Comparison of ENCODE assay signal across 12 cellular contexts in genomic region chr1:147611021-147611426, GRCh38. TPM values are rescaled to one million over a fixed set of nuclear protein-coding genes. Genes with fewer than 3 reads are reported as not detected.
DNase-seq lines count a peak whose midpoint lies in the region; ATAC-seq, FAIRE-seq and TF ChIP-seq lines count a peak whose summit lies in the region.
"Had no signal": no experiment of that assay in that cellular context is flagged by ENCODE, and none has a peak within 500 bp of the region (broad histone marks: within the 10 kb centered on the region; RNA-seq: fewer than 3 reads in every experiment).

No MANE protein-coding gene starts in this region.

- H3K9ac ChIP-seq in HepG2 (ENCODE audit: insufficient read depth, low read depth, low read length): no peak overlapping the region

- TF ChIP-seq EP300 in HepG2 (IDR thresholded peaks at IDR 0.05; ENCODE audit: low read depth in 2 of 2, low read length in 2 of 2) (no peak), HepG2 (CRISPR knock-in tag; IDR thresholded peaks at IDR 0.05; ENCODE audit: borderline replicate concordance) (no peak)

- TF ChIP-seq RAD21 in HepG2 (CRISPR knock-in tag; IDR thresholded peaks at IDR 0.05): no peak

- H3K4me3 ChIP-seq in HepG2 (replicated peaks in 1 of 3; ENCODE audit: insufficient read depth in 1 of 3, low read depth in 2 of 3, low read length in 3 of 3) (no peak overlapping the region), right lobe of liver (no peak overlapping the region), aorta (ENCODE audit: low read length in 2 of 2) (no peak overlapping the region)

- CTCF ChIA-PET in HepG2 (lab: Yijun Ruan, JAX; ENCODE audit: low intra/inter-chr PET ratio, low total read pairs): no interaction called here

- no peak overlapping the region for H2AFZ ChIP-seq in HepG2 (ENCODE audit: low read length)

- ATAC-seq in HepG2 (no peak), right lobe of liver (no peak), HG02571 (IDR thresholded peaks at IDR 0.05; ENCODE audit: unreplicated experiment) (peak; percentile 76), HG03432 (IDR thresholded peaks at IDR 0.05; ENCODE audit: unreplicated experiment) (peak; percentile 87), aorta (ENCODE audit: low FRiP score) (no peak)
- ATAC-seq: left colon, Panc1 had no signal

- DNase-seq in HepG2 (ENCODE audit: low spot score) (no peak), right lobe of liver (no peak), NOMO-1 (lab: John Stamatoyannopoulos, UW; ENCODE audit: unreplicated experiment in 2 of 2) (no peak), kidney tubule cell (ENCODE audit: low spot score) (no peak), aorta (no peak)
- DNase-seq in stimulated activated CD8-positive, alpha-beta memory T cell treated with anti-CD3 and anti-CD28 coated beads, Interleukin-4, amount 100 ng/mL, for 48 hours: no peak
- DNase-seq: activated effector memory CD4-positive, alpha-beta T cell treated with anti-CD3 and anti-CD28 coated beads, Interleukin-2, amount 50 U/mL, for 16 hours; GDM1; left colon had no signal

- H3K27me3 ChIP-seq in HepG2 (ENCODE audit: control insufficient read depth in 1 of 2, insufficient read depth in 2 of 2, low read length in 2 of 2): no peaks in the 10 kb centered on the region
- no peaks in the 10 kb centered on the region for H3K27me3 ChIP-seq in right lobe of liver
- no peaks in the 10 kb centered on the region for H3K27me3 ChIP-seq in aorta (ENCODE audit: control insufficient read depth in 1 of 2, insufficient read depth in 2 of 2, low read length in 1 of 2)

- TF ChIP-seq CTCF in HepG2 (CRISPR knock-in tag; IDR thresholded peaks at IDR 0.05) (no peak), right lobe of liver (IDR thresholded peaks at IDR 0.05) (no peak)

- intact Hi-C loops in HepG2 (cut with micrococcal nuclease; ENCODE audit: unreplicated experiment): no loop called here
- intact Hi-C loops in right lobe of liver (cut with DNase I): no loop called here
- intact Hi-C loops in aorta (cut with DNase I): no loop called here

- peaks cover 4 to 41% of the 10 kb centered on the region in 2 experiments; a peak in 4 of 5 replicates for H3K36me3 ChIP-seq in HepG2 (replicated peaks in 1 of 2; ENCODE audit: control insufficient read depth in 1 of 2, insufficient read depth in 2 of 2, low read length in 2 of 2)
- H3K36me3 ChIP-seq in right lobe of liver: peaks cover 0 to 9% (median 2%) of the 10 kb centered on the region in 4 donors
- H3K36me3 ChIP-seq in aorta (ENCODE audit: control insufficient read depth in 1 of 2, insufficient read depth in 2 of 2, low read length in 1 of 2): peaks cover 0 to 6% of the 10 kb centered on the region in 2 donors

- in situ Hi-C loops in HepG2 (cut with HindIII; ENCODE audit: extremely low pct_ligation_motif_present, low pct_unique_long_range_greater_than_20kb): no loop called here

- 96% methylated on average over 3 of the region's 3 CpGs for WGBS in HepG2 (ENCODE audit: low lambda C conversion rate)
- 84% methylated on average over 3 of the region's 3 CpGs for WGBS in right lobe of liver (ENCODE audit: insufficient coverage, low coverage, low lambda C conversion rate, missing lambda C conversion rate)
- 95 to 96% methylated on average over 3 of the region's 3 CpGs for WGBS in aorta, 2 donors

- FAIRE-seq in HepG2 (lab: Jason Lieb, UNC): no peak

- H3K4me1 ChIP-seq in HepG2 (ENCODE audit: insufficient read depth, low read length): peaks cover 33% of the 10 kb centered on the region
- peaks cover 0 to 11% (median 5%) of the 10 kb centered on the region in 4 donors for H3K4me1 ChIP-seq in right lobe of liver
- H3K4me1 ChIP-seq in aorta (ENCODE audit: control insufficient read depth in 1 of 2, insufficient read depth in 2 of 2, low read length in 2 of 2): peaks cover 0 to 9% of the 10 kb centered on the region in 2 donors

- no peaks in the 10 kb centered on the region for H4K20me1 ChIP-seq in HepG2 (ENCODE audit: insufficient read depth, low read length)

- no peak overlapping the region for H3K4me2 ChIP-seq in HepG2 (ENCODE audit: low read depth, low read length)

- BruUV-seq in HepG2 (replicated peaks; lab: Mats Ljungman, UMichigan): no TSS peak

- H3K9me3 ChIP-seq in HepG2 (ENCODE audit: low read length) (no peaks in the 10 kb centered on the region), right lobe of liver (no peaks in the 10 kb centered on the region), aorta (ENCODE audit: control insufficient read depth, low read length) (no peaks in the 10 kb centered on the region)

- no peaks in the 10 kb centered on the region for H3K79me2 ChIP-seq in HepG2 (ENCODE audit: insufficient read depth, low read length)

- POLR2A ChIA-PET in HepG2 (lab: Yijun Ruan, JAX): interaction anchor here (1.1 to 2.0 kb wide), 2 partner anchors 11 to 108 kb away, joined by 3 to 27 read pairs; no protein-coding TSS in a partner anchor

- no peak for TF ChIP-seq POLR2A in HepG2 (IDR thresholded peaks at IDR 0.05; ENCODE audit: insufficient read depth in 1 of 2, low read depth in 2 of 2, low read length in 2 of 2)
- TF ChIP-seq POLR2A in right lobe of liver (IDR thresholded peaks at IDR 0.05): no peak

- no peak overlapping the region for H3K27ac ChIP-seq in HepG2 (ENCODE audit: extremely low read length, insufficient read depth, low read length)
- no peak overlapping the region for H3K27ac ChIP-seq in right lobe of liver
- no peak overlapping the region for H3K27ac ChIP-seq in aorta (ENCODE audit: low read depth in 1 of 2, low read length in 2 of 2)

TF ChIP-seq in HepG2, 621 proteins besides CTCF, POLR2A, EP300 and RAD21 (continues in another document):
- TF ChIP-seq, protein P1, sequence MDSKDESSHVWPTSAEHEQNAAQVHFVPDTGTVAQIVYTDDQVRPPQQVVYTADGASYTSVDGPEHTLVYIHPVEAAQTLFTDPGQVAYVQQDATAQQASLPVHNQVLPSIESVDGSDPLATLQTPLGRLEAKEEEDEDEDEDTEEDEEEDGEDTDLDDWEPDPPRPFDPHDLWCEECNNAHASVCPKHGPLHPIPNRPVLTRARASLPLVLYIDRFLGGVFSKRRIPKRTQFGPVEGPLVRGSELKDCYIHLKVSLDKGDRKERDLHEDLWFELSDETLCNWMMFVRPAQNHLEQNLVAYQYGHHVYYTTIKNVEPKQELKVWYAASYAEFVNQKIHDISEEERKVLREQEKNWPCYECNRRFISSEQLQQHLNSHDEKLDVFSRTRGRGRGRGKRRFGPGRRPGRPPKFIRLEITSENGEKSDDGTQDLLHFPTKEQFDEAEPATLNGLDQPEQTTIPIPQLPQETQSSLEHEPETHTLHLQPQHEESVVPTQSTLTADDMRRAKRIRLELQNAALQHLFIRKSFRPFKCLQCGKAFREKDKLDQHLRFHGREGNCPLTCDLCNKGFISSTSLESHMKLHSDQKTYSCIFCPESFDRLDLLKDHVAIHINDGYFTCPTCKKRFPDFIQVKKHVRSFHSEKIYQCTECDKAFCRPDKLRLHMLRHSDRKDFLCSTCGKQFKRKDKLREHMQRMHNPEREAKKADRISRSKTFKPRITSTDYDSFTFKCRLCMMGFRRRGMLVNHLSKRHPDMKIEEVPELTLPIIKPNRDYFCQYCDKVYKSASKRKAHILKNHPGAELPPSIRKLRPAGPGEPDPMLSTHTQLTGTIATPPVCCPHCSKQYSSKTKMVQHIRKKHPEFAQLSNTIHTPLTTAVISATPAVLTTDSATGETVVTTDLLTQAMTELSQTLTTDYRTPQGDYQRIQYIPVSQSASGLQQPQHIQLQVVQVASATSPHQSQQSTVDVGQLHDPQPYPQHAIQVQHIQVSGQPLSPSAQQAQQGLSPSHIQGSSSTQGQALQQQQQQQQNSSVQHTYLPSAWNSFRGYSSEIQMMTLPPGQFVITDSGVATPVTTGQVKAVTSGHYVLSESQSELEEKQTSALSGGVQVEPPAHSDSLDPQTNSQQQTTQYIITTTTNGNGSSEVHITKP (CRISPR knock-in tag; IDR thresholded peaks at IDR 0.05; ENCODE audit: low read depth): peak; percentile 44; the same call in 1 of the 2 replicates

RNA-seq across cellular contexts. Expression of gene ACP6, which starts 59.3 kb away (rescaled TPM):
- total RNA-seq in HepG2 (2016; rRNA removed; fragmentation: Illumina TruSeq; extraction: Trizol) (17.7 and 18.1 TPM in 2 replicates), right lobe of liver (10 to 100 TPM in 4 of 6 experiments, 1 to 10 TPM in 2; 6.8 to 17.7 (median 11.9) TPM), aorta (10 to 100 TPM; 13.4 to 15.6 TPM)
- total RNA-seq in HepG2 (2016; cell fraction: cytosol; rRNA removed; fragmentation: Illumina TruSeq; extraction: Trizol; ENCODE audit: low read depth): 9.9 and 12.2 TPM in 2 replicates
- total RNA-seq in HepG2 (2016; cell fraction: insoluble cytoplasmic fraction; rRNA removed; fragmentation: Illumina TruSeq; extraction: Trizol): 21.9 and 22.7 TPM in 2 replicates
- total RNA-seq in HepG2 (2016; cell fraction: membrane; rRNA removed; fragmentation: Illumina TruSeq; extraction: Trizol): 14.1 and 17.2 TPM in 2 replicates
- total RNA-seq in HepG2 (2016; cell fraction: nucleus; rRNA removed; fragmentation: Illumina TruSeq; extraction: Trizol): 18.7 and 19.6 TPM in 2 replicates
- polyA plus RNA-seq in HepG2 (2011; rRNA removed) (33.7 and 34.1 TPM in 2 replicates), aorta (10 to 100 TPM in 1 of 2 donors, 1 to 10 TPM in 1; 5.9 to 24.0 TPM)
- polyA plus RNA-seq in HepG2 (2011; cell fraction: cytosol; rRNA removed): 11.9 and 17.2 TPM in 2 replicates
- polyA plus RNA-seq in HepG2 (2011; cell fraction: nucleus; rRNA removed): 75.7 and 80.3 TPM in 2 replicates
- polyA plus RNA-seq in HepG2 (2012): 23.3 and 33.1 TPM in 2 replicates
- 8.6 and 11.3 TPM in 2 replicates for polyA plus RNA-seq in HepG2 (2016; cell fraction: cytosol; fragmentation: Illumina TruSeq; extraction: Trizol; ENCODE audit: low read depth)
- 24.4 and 27.9 TPM in 2 replicates for polyA plus RNA-seq in HepG2 (2016; cell fraction: insoluble cytoplasmic fraction; fragmentation: Illumina TruSeq; extraction: Trizol; ENCODE audit: low read depth)
- 14.1 and 17.3 TPM in 2 replicates for polyA plus RNA-seq in HepG2 (2016; cell fraction: membrane; fragmentation: Illumina TruSeq; extraction: Trizol; ENCODE audit: low read depth)
- 43.4 and 47.0 TPM in 2 replicates for polyA plus RNA-seq in HepG2 (2016; cell fraction: nucleus; fragmentation: Illumina TruSeq; extraction: Trizol; ENCODE audit: insufficient read depth, low read depth)
- 16.0 and 26.3 TPM in 2 replicates for polyA minus RNA-seq in HepG2 (2011; rRNA and poly(A)+ RNA removed; ENCODE audit: low replicate concordance)
- polyA minus RNA-seq in HepG2 (2011; cell fraction: cytosol; rRNA and poly(A)+ RNA removed): 7.3 and 10.7 TPM in 2 replicates
- polyA minus RNA-seq in HepG2 (2011; cell fraction: nucleus; rRNA and poly(A)+ RNA removed): 43.9 and 53.2 TPM in 2 replicates

Comparison
In these comparisons a context has a peak if more than half of its experiments do, and no peak if none do; other contexts are left out.
1. ATAC-seq: peak in HG02571 (single experiment) and HG03432 (single experiment); none in HepG2 (single experiment), right lobe of liver (0 of 4) and aorta (single experiment).